In the genomic region with DNA sequence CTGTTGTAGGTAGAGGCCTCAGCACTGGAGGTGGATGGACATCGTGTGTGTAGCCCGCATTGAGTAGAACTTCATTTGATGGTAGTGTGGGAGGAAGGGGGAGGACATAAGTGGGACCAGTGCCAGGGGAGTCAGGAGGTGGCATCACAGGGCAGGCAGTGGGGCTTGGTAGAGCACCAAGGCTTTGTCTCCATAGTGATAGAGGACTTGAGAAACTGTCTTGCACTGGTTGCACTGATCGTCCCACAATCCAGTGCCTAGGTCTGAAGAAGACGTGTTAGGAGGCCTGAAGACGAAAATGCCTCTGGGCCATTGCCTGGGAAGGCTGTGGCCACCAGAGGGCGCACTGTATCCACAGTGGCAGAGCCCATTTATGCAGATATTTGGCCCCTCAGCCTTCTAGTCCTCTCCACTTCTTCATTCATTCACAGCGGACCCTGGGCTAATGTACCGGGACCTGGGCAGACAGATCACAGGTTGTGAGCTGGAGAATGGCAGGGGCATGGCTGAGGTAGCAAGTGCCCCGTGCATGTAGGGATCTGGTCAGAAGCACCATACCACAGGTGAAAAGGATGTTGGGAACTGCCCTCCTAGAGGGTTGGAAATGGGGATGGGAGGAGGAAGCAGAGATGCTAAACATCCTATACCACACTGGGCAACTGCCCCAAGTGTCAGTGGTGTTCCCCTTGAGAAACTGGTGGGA, we compare ENCODE assay signal across 1 cellular context.
TF ChIP-seq lines count a peak whose summit lies in the region.

No MANE protein-coding gene starts in this region.

TF ChIP-seq in K562, 482 proteins besides CTCF, POLR2A, EP300 and RAD21 (continued from another document and continues in another):
- TF ChIP-seq, protein P1, sequence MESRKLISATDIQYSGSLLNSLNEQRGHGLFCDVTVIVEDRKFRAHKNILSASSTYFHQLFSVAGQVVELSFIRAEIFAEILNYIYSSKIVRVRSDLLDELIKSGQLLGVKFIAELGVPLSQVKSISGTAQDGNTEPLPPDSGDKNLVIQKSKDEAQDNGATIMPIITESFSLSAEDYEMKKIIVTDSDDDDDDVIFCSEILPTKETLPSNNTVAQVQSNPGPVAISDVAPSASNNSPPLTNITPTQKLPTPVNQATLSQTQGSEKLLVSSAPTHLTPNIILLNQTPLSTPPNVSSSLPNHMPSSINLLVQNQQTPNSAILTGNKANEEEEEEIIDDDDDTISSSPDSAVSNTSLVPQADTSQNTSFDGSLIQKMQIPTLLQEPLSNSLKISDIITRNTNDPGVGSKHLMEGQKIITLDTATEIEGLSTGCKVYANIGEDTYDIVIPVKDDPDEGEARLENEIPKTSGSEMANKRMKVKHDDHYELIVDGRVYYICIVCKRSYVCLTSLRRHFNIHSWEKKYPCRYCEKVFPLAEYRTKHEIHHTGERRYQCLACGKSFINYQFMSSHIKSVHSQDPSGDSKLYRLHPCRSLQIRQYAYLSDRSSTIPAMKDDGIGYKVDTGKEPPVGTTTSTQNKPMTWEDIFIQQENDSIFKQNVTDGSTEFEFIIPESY (CRISPR knock-in tag; IDR thresholded peaks at IDR 0.05), result 0 out of 2 replicates have a peak, but pooled peaks have one; percentile 46
- TF ChIP-seq KAT7 (CRISPR knock-in tag; IDR thresholded peaks at IDR 0.05; ENCODE audit: borderline replicate concordance) (peak; percentile 41; the same call in 1 of the 2 replicates), ZNF583 (CRISPR knock-in tag; IDR thresholded peaks at IDR 0.05) (0 out of 2 replicates have a peak, but pooled peaks have one; percentile 20), ZNF239 (CRISPR knock-in tag; IDR thresholded peaks at IDR 0.05) (peak; percentile 44; the same call in 1 of the 2 replicates), NR2C1 (IDR thresholded peaks at IDR 0.05) (no peak), NR2C1 (tag; IDR thresholded peaks at IDR 0.05) (no peak), MYC (IDR thresholded peaks at IDR 0.05; ENCODE audit: low read depth, low read length) (0 out of 2 replicates have a peak, but pooled peaks have one; percentile 13), MYC (CRISPR knock-in tag; IDR thresholded peaks at IDR 0.05; ENCODE audit: borderline replicate concordance, low read depth) (no peak), FOXP1 (CRISPR knock-in tag; IDR thresholded peaks at IDR 0.05) (0 out of 2 replicates have a peak, but pooled peaks have one; percentile 66), HLTF (IDR thresholded peaks at IDR 0.05) (no peak), MYBL2 (IDR thresholded peaks at IDR 0.05; ENCODE audit: low read depth) (no peak), MYBL2 (CRISPR knock-in tag; IDR thresholded peaks at IDR 0.05; ENCODE audit: borderline replicate concordance) (no peak), ZNF253 (CRISPR knock-in tag; conservative IDR thresholded peaks at IDR 0.05) (no peak), JUND (IDR thresholded peaks at IDR 0.05; ENCODE audit: borderline replicate concordance, low read depth, low read length) (peak; percentile 45; the same call in 1 of the 2 replicates), JUND (tag; IDR thresholded peaks at IDR 0.05; ENCODE audit: borderline replicate concordance, low read depth, low read length) (peak; percentile 58; the same call in 2 of the 3 replicates), ZSCAN32 (CRISPR knock-in tag; IDR thresholded peaks at IDR 0.05) (no peak), ELF4 (CRISPR knock-in tag; IDR thresholded peaks at IDR 0.05) (no peak), ZNF263 (CRISPR knock-in tag; IDR thresholded peaks at IDR 0.05; ENCODE audit: borderline replicate concordance) (peak; percentile 53; the same call in 1 of the 2 replicates), CREB1 (IDR thresholded peaks at IDR 0.05) (no peak), CREB1 (CRISPR knock-in tag; IDR thresholded peaks at IDR 0.05) (no peak; the same call in 1 of the 2 replicates), STAG1 (CRISPR knock-in tag; IDR thresholded peaks at IDR 0.05; ENCODE audit: borderline replicate concordance) (peak; percentile 99), ETV5 (CRISPR knock-in tag; IDR thresholded peaks at IDR 0.05; ENCODE audit: low read depth) (0 out of 2 replicates have a peak, but pooled peaks have one; percentile 10), ZNF445 (CRISPR knock-in tag; IDR thresholded peaks at IDR 0.05; ENCODE audit: low read depth) (0 out of 2 replicates have a peak, but pooled peaks have one; percentile 23), U2AF2 (optimal IDR thresholded peaks at IDR 0.05; ENCODE audit: low read depth, low read length) (no peak), POLR2AphosphoS5 (IDR thresholded peaks at IDR 0.05; ENCODE audit: control insufficient read depth, insufficient read depth, low read depth, low read length) (peak; percentile 65; the same call in 1 of the 2 replicates), RBBP5 (IDR thresholded peaks at IDR 0.05; ENCODE audit: borderline replicate concordance, insufficient read depth, low read length, poor library complexity, severe bottlenecking) (peak; percentile 23), TOE1 (IDR thresholded peaks at IDR 0.05; ENCODE audit: borderline replicate concordance) (peak; percentile 30; the same call in 1 of the 2 replicates), TOE1 (CRISPR knock-in tag; IDR thresholded peaks at IDR 0.05; ENCODE audit: borderline replicate concordance, low read depth) (0 out of 2 replicates have a peak, but pooled peaks have one; percentile 73), ZNF75A (CRISPR knock-in tag; IDR thresholded peaks at IDR 0.05) (0 out of 2 replicates have a peak, but pooled peaks have one; percentile 56), RB1 (IDR thresholded peaks at IDR 0.05; ENCODE audit: low read depth) (peak; percentile 84), PHF8 (IDR thresholded peaks at IDR 0.05; ENCODE audit: borderline replicate concordance, low read length) (no peak), TGIF2 (CRISPR knock-in tag; IDR thresholded peaks at IDR 0.05) (no peak), ZNF143 (CRISPR knock-in tag; IDR thresholded peaks at IDR 0.05) (0 out of 2 replicates have a peak, but pooled peaks have one; percentile 34), EGR1 (conservative IDR thresholded peaks at IDR 0.05) (peak; percentile 23; the same call in 1 of the 2 replicates), TEAD1 (CRISPR knock-in tag; IDR thresholded peaks at IDR 0.05) (peak; percentile 54 to 60; a peak in 2 of 4 replicates), ATF7 (IDR thresholded peaks at IDR 0.05) (peak; percentile 67)
- TF ChIP-seq, protein P2, sequence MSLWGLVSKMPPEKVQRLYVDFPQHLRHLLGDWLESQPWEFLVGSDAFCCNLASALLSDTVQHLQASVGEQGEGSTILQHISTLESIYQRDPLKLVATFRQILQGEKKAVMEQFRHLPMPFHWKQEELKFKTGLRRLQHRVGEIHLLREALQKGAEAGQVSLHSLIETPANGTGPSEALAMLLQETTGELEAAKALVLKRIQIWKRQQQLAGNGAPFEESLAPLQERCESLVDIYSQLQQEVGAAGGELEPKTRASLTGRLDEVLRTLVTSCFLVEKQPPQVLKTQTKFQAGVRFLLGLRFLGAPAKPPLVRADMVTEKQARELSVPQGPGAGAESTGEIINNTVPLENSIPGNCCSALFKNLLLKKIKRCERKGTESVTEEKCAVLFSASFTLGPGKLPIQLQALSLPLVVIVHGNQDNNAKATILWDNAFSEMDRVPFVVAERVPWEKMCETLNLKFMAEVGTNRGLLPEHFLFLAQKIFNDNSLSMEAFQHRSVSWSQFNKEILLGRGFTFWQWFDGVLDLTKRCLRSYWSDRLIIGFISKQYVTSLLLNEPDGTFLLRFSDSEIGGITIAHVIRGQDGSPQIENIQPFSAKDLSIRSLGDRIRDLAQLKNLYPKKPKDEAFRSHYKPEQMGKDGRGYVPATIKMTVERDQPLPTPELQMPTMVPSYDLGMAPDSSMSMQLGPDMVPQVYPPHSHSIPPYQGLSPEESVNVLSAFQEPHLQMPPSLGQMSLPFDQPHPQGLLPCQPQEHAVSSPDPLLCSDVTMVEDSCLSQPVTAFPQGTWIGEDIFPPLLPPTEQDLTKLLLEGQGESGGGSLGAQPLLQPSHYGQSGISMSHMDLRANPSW (CRISPR knock-in tag; IDR thresholded peaks at IDR 0.05), result peak; percentile 37; the same call in 1 of the 2 replicates
- TF ChIP-seq, protein P3, sequence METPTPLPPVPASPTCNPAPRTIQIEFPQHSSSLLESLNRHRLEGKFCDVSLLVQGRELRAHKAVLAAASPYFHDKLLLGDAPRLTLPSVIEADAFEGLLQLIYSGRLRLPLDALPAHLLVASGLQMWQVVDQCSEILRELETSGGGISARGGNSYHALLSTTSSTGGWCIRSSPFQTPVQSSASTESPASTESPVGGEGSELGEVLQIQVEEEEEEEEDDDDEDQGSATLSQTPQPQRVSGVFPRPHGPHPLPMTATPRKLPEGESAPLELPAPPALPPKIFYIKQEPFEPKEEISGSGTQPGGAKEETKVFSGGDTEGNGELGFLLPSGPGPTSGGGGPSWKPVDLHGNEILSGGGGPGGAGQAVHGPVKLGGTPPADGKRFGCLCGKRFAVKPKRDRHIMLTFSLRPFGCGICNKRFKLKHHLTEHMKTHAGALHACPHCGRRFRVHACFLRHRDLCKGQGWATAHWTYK (CRISPR knock-in tag; IDR thresholded peaks at IDR 0.05), result 0 out of 2 replicates have a peak, but pooled peaks have one; percentile 84
- TF ChIP-seq, protein P4, sequence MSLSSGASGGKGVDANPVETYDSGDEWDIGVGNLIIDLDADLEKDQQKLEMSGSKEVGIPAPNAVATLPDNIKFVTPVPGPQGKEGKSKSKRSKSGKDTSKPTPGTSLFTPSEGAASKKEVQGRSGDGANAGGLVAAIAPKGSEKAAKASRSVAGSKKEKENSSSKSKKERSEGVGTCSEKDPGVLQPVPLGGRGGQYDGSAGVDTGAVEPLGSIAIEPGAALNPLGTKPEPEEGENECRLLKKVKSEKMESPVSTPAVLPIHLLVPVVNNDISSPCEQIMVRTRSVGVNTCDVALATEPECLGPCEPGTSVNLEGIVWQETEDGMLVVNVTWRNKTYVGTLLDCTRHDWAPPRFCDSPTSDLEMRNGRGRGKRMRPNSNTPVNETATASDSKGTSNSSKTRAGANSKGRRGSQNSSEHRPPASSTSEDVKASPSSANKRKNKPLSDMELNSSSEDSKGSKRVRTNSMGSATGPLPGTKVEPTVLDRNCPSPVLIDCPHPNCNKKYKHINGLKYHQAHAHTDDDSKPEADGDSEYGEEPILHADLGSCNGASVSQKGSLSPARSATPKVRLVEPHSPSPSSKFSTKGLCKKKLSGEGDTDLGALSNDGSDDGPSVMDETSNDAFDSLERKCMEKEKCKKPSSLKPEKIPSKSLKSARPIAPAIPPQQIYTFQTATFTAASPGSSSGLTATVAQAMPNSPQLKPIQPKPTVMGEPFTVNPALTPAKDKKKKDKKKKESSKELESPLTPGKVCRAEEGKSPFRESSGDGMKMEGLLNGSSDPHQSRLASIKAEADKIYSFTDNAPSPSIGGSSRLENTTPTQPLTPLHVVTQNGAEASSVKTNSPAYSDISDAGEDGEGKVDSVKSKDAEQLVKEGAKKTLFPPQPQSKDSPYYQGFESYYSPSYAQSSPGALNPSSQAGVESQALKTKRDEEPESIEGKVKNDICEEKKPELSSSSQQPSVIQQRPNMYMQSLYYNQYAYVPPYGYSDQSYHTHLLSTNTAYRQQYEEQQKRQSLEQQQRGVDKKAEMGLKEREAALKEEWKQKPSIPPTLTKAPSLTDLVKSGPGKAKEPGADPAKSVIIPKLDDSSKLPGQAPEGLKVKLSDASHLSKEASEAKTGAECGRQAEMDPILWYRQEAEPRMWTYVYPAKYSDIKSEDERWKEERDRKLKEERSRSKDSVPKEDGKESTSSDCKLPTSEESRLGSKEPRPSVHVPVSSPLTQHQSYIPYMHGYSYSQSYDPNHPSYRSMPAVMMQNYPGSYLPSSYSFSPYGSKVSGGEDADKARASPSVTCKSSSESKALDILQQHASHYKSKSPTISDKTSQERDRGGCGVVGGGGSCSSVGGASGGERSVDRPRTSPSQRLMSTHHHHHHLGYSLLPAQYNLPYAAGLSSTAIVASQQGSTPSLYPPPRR (CRISPR knock-in tag; IDR thresholded peaks at IDR 0.05; ENCODE audit: borderline replicate concordance), result peak; percentile 89; the same call in 1 of the 2 replicates
- TF ChIP-seq, protein P5, sequence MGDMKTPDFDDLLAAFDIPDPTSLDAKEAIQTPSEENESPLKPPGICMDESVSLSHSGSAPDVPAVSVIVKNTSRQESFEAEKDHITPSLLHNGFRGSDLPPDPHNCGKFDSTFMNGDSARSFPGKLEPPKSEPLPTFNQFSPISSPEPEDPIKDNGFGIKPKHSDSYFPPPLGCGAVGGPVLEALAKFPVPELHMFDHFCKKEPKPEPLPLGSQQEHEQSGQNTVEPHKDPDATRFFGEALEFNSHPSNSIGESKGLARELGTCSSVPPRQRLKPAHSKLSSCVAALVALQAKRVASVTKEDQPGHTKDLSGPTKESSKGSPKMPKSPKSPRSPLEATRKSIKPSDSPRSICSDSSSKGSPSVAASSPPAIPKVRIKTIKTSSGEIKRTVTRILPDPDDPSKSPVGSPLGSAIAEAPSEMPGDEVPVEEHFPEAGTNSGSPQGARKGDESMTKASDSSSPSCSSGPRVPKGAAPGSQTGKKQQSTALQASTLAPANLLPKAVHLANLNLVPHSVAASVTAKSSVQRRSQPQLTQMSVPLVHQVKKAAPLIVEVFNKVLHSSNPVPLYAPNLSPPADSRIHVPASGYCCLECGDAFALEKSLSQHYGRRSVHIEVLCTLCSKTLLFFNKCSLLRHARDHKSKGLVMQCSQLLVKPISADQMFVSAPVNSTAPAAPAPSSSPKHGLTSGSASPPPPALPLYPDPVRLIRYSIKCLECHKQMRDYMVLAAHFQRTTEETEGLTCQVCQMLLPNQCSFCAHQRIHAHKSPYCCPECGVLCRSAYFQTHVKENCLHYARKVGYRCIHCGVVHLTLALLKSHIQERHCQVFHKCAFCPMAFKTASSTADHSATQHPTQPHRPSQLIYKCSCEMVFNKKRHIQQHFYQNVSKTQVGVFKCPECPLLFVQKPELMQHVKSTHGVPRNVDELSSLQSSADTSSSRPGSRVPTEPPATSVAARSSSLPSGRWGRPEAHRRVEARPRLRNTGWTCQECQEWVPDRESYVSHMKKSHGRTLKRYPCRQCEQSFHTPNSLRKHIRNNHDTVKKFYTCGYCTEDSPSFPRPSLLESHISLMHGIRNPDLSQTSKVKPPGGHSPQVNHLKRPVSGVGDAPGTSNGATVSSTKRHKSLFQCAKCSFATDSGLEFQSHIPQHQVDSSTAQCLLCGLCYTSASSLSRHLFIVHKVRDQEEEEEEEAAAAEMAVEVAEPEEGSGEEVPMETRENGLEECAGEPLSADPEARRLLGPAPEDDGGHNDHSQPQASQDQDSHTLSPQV (IDR thresholded peaks at IDR 0.05), result no peak
- TF ChIP-seq, protein P6, sequence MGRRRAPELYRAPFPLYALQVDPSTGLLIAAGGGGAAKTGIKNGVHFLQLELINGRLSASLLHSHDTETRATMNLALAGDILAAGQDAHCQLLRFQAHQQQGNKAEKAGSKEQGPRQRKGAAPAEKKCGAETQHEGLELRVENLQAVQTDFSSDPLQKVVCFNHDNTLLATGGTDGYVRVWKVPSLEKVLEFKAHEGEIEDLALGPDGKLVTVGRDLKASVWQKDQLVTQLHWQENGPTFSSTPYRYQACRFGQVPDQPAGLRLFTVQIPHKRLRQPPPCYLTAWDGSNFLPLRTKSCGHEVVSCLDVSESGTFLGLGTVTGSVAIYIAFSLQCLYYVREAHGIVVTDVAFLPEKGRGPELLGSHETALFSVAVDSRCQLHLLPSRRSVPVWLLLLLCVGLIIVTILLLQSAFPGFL (CRISPR knock-in tag; IDR thresholded peaks at IDR 0.05), result 0 out of 2 replicates have a peak, but pooled peaks have one; percentile 55
- TF ChIP-seq, protein P7, sequence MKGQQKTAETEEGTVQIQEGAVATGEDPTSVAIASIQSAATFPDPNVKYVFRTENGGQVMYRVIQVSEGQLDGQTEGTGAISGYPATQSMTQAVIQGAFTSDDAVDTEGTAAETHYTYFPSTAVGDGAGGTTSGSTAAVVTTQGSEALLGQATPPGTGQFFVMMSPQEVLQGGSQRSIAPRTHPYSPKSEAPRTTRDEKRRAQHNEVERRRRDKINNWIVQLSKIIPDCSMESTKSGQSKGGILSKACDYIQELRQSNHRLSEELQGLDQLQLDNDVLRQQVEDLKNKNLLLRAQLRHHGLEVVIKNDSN (CRISPR knock-in tag; IDR thresholded peaks at IDR 0.05), result 0 out of 2 replicates have a peak, but pooled peaks have one; percentile 6
